8 cellular contexts compared by ENCODE assay signal in the genomic region with DNA sequence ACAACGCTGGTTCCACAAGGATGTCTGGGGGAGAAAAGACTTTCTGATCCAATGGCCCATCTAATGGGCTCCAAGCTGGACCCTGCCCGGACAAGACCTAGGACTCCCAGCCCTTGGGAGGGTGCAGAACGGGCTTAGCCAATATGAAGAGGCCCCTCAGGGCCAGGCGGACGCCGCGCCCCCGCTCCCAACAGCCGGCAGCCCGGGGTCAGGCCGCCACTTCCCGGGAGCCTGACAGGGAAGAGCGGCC. TPM values are rescaled to one million over a fixed set of nuclear protein-coding genes. Genes with fewer than 3 reads are reported as not detected.
A peak's percentile ranks its signal among the peaks of the same experiment; 100 is the strongest.
DNase-seq lines count a peak whose midpoint lies in the region; ATAC-seq, FAIRE-seq and TF ChIP-seq lines count a peak whose summit lies in the region.

No MANE protein-coding gene starts in this region.

- intact Hi-C loops in adrenal gland (cut with DNase I) (no loop called here), spleen (cut with DNase I; ENCODE audit: low total_unique reads) (no loop called here)

- peaks cover 0 to 20% of the 10 kb centered on the region in 2 donors for H3K4me1 ChIP-seq in adrenal gland (replicated peaks in 1 of 2)
- H3K4me1 ChIP-seq in keratinocyte (ENCODE audit: control insufficient read depth, extremely low read depth, insufficient read depth, low read length): peaks cover 31% of the 10 kb centered on the region
- H3K4me1 ChIP-seq in spleen: peaks cover 4 to 71% (median 32%) of the 10 kb centered on the region in 6 donors

- peak overlapping the region; percentile 38 for H2AFZ ChIP-seq in keratinocyte (ENCODE audit: control insufficient read depth, low read length)

- no peaks in the 10 kb centered on the region for H3K27me3 ChIP-seq in adrenal gland
- H3K27me3 ChIP-seq in keratinocyte (ENCODE audit: control insufficient read depth, extremely low read depth, insufficient read depth, low read length): no peaks in the 10 kb centered on the region
- peaks cover 0 to 29% (median 11%) of the 10 kb centered on the region in 7 donors for H3K27me3 ChIP-seq in spleen (replicated peaks in 1 of 7)

- H3K36me3 ChIP-seq in adrenal gland (replicated peaks in 1 of 2) (no peaks in the 10 kb centered on the region), keratinocyte (ENCODE audit: control insufficient read depth in 2 of 2, extremely low read depth in 1 of 2, insufficient read depth in 2 of 2, low read length in 2 of 2) (no peaks in the 10 kb centered on the region), spleen (no peaks in the 10 kb centered on the region)

- H3K27ac ChIP-seq in adrenal gland (peak overlapping the region in 3 of 5 donors; percentile 70 to 82 (median 81)), keratinocyte (ENCODE audit: control insufficient read depth, insufficient read depth, low read length) (peak overlapping the region; percentile 64), spleen (peak overlapping the region in 7 of 8 donors; percentile 18 to 85 (median 77))

- dilution Hi-C loops in keratinocyte (cut with MboI; ENCODE audit: extremely low pct_ligation_motif_present, low sequenced_read_pairs): no loop called here

- no peaks in the 10 kb centered on the region for H4K20me1 ChIP-seq in keratinocyte (ENCODE audit: control insufficient read depth, extremely low read depth, insufficient read depth, low read length)

- no peak for ATAC-seq in HG03097 (IDR thresholded peaks at IDR 0.05; ENCODE audit: low FRiP score, unreplicated experiment)

- no peaks in the 10 kb centered on the region for H3K9me1 ChIP-seq in keratinocyte (ENCODE audit: control insufficient read depth, extremely low read depth, insufficient read depth, low read length)

- WGBS in adrenal gland, 4 donors: 0 to 10% (median 0%) methylated on average over 1 to 13 of the region's 13 CpGs
- 1 to 3% (median 2%) methylated on average over 12 to 13 of the region's 13 CpGs; no CpG with 5 or more reads in 1 of the 5 donors for WGBS in spleen, 5 donors

- no peak for FAIRE-seq in keratinocyte (lab: Jason Lieb, UNC)

- TF ChIP-seq CTCF in HFF-Myc (IDR thresholded peaks at IDR 0.05; ENCODE audit: low read depth, low read length, missing control alignments) (no peak), adrenal gland (IDR thresholded peaks at IDR 0.05) (no peak), keratinocyte (optimal IDR thresholded peaks at IDR 0.05 in 1 of 3, IDR thresholded peaks at IDR 0.05 in 1 of 3, conservative IDR thresholded peaks at IDR 0.05 in 1 of 3; ENCODE audit: extremely low read depth in 1 of 3, insufficient read depth in 2 of 3, low read length in 3 of 3) (no peak), spleen (IDR thresholded peaks at IDR 0.05 in 8 of 11, conservative IDR thresholded peaks at IDR 0.05 in 3 of 11) (peak in 1 of 11 experiments; percentile 9)

- peaks cover 30% of the 10 kb centered on the region for H3K79me2 ChIP-seq in keratinocyte (ENCODE audit: control insufficient read depth, insufficient read depth, low read length)

- peak overlapping the region; percentile 76 for H3K9ac ChIP-seq in keratinocyte (ENCODE audit: control insufficient read depth, extremely low read depth, insufficient read depth, low read length)

- TF ChIP-seq POLR2A in adrenal gland (IDR thresholded peaks at IDR 0.05): no peak
- no peak for TF ChIP-seq POLR2A in spleen (IDR thresholded peaks at IDR 0.05)

- H3K4me3 ChIP-seq in HFF-Myc (replicated peaks; ENCODE audit: low read depth, low read length) (peak overlapping the region; percentile 54), adrenal gland (peak overlapping the region in 2 of 4 donors; percentile 66 to 67), keratinocyte (ENCODE audit: control insufficient read depth in 2 of 3, extremely low read depth in 1 of 3, insufficient read depth in 2 of 3, low read depth in 1 of 3, low read length in 3 of 3) (peak overlapping the region; percentile 51 to 83 (median 81)), spleen (peak overlapping the region; percentile 41 to 81 (median 70))

- peak overlapping the region; percentile 98 for H3K4me2 ChIP-seq in keratinocyte (ENCODE audit: control insufficient read depth, extremely low read depth, insufficient read depth, low read depth, low read length)

- no peaks in the 10 kb centered on the region for H3K9me3 ChIP-seq in adrenal gland (replicated peaks in 1 of 3)
- no peaks in the 10 kb centered on the region for H3K9me3 ChIP-seq in keratinocyte (ENCODE audit: control insufficient read depth, low read depth, low read length)
- H3K9me3 ChIP-seq in spleen: no peaks in the 10 kb centered on the region

- DNase-seq in HFF-Myc (ENCODE audit: extremely low read depth, low read depth): no peak
- no peak for DNase-seq in adrenal gland
- no peak for DNase-seq in keratinocyte (ENCODE audit: low read depth, low spot score)
- DNase-seq in spleen: no peak
- no peak for DNase-seq in SKM-1 (lab: John Stamatoyannopoulos, UW; ENCODE audit: unreplicated experiment)
- DNase-seq in HUDEP-2 (lab: John Stamatoyannopoulos, UW; ENCODE audit: unreplicated experiment in 76 of 76): no peak
- DNase-seq in SIG-M5 (lab: John Stamatoyannopoulos, UW): no peak

RNA-seq across cellular contexts. Expression of gene P4HA2, which starts 0.5 kb away (rescaled TPM):
- total RNA-seq in adrenal gland (10 to 100 TPM in 7 of 8 donors, 1 to 10 TPM in 1; 9.9 to 34.0 (median 16.8) TPM), spleen (10 to 100 TPM in 6 of 7 donors, 1 to 10 TPM in 1; 8.2 to 38.1 (median 15.6) TPM)
- polyA plus RNA-seq in adrenal gland (10 to 100 TPM; 10.3 to 12.6 (median 11.6) TPM), keratinocyte (93.6 to 158 TPM (median 112 TPM) in 3 replicates), spleen (1 to 10 TPM; 2.7 to 4.8 (median 4.1) TPM)
- 34.6 TPM for polyA plus RNA-seq in keratinocyte (2011; ENCODE audit: low read depth)
- 55.1 and 60.5 TPM in 2 replicates for polyA plus RNA-seq in keratinocyte (2011; cell fraction: cytosol; rRNA removed)
- 276 and 293 TPM in 2 replicates for polyA plus RNA-seq in keratinocyte (2011; cell fraction: nucleus; rRNA removed)
- polyA plus RNA-seq in keratinocyte (2012; ENCODE audit: low replicate concordance): 64.5 and 83.7 TPM in 2 replicates
- 128 to 202 TPM (median 140 TPM) in 3 replicates for polyA minus RNA-seq in keratinocyte
- polyA minus RNA-seq in keratinocyte (2011; cell fraction: cytosol; rRNA and poly(A)+ RNA removed): 61.6 TPM
- polyA minus RNA-seq in keratinocyte (2011; cell fraction: nucleus; rRNA and poly(A)+ RNA removed): 165 and 259 TPM in 2 replicates

RNA-seq across cellular contexts. Expression of gene PDLIM4, which starts 30.3 kb away (rescaled TPM):
- total RNA-seq in adrenal gland (10 to 100 TPM in 1 of 8 donors, 1 to 10 TPM in 6, under 1 TPM in 1; 0.87 to 11.7 (median 4.3) TPM), spleen (10 to 100 TPM in 1 of 7 donors, 1 to 10 TPM in 6; 3.5 to 17.4 (median 9.0) TPM)
- polyA plus RNA-seq in adrenal gland (10 to 100 TPM in 2 of 3 donors, 1 to 10 TPM in 1; 2.8 to 20.2 (median 14.3) TPM), keratinocyte (38.3 to 81.8 TPM (median 79.3 TPM) in 3 replicates), spleen (10 to 100 TPM in 1 of 3 donors, 1 to 10 TPM in 2; 7.5 to 16.9 (median 9.0) TPM)
- polyA plus RNA-seq in keratinocyte (2011; ENCODE audit: low read depth): 25.2 TPM
- 78.0 and 173 TPM in 2 replicates for polyA plus RNA-seq in keratinocyte (2011; cell fraction: cytosol; rRNA removed)
- 81.9 and 115 TPM in 2 replicates for polyA plus RNA-seq in keratinocyte (2011; cell fraction: nucleus; rRNA removed)
- 50.9 and 113 TPM in 2 replicates for polyA plus RNA-seq in keratinocyte (2012; ENCODE audit: low replicate concordance)
- polyA minus RNA-seq in keratinocyte: 44.2 to 86.3 TPM (median 59.6 TPM) in 3 replicates
- polyA minus RNA-seq in keratinocyte (2011; cell fraction: cytosol; rRNA and poly(A)+ RNA removed): 134 TPM
- 36.9 and 40.3 TPM in 2 replicates for polyA minus RNA-seq in keratinocyte (2011; cell fraction: nucleus; rRNA and poly(A)+ RNA removed)
